1 cellular context compared by ENCODE assay signal in genomic region chr15:65396965-65397317, GRCh38.
A peak's percentile ranks its signal among the peaks of the same experiment; 100 is the strongest.
TF ChIP-seq lines count a peak whose summit lies in the region.

No MANE protein-coding gene starts in this region.

TF ChIP-seq in H1, 55 proteins besides CTCF, POLR2A, EP300 and RAD21:
- TF ChIP-seq SIX5 (IDR thresholded peaks at IDR 0.05; ENCODE audit: low read depth, low read length) (no peak), SUZ12 (IDR thresholded peaks at IDR 0.05; ENCODE audit: low read length) (peak; percentile 65), GABPA (IDR thresholded peaks at IDR 0.05; ENCODE audit: borderline replicate concordance, insufficient read depth, low read length) (0 out of 2 replicates have a peak, but pooled peaks have one; percentile 8)
